Comparison of ENCODE assay signal across 11 cellular contexts in the genomic region with DNA sequence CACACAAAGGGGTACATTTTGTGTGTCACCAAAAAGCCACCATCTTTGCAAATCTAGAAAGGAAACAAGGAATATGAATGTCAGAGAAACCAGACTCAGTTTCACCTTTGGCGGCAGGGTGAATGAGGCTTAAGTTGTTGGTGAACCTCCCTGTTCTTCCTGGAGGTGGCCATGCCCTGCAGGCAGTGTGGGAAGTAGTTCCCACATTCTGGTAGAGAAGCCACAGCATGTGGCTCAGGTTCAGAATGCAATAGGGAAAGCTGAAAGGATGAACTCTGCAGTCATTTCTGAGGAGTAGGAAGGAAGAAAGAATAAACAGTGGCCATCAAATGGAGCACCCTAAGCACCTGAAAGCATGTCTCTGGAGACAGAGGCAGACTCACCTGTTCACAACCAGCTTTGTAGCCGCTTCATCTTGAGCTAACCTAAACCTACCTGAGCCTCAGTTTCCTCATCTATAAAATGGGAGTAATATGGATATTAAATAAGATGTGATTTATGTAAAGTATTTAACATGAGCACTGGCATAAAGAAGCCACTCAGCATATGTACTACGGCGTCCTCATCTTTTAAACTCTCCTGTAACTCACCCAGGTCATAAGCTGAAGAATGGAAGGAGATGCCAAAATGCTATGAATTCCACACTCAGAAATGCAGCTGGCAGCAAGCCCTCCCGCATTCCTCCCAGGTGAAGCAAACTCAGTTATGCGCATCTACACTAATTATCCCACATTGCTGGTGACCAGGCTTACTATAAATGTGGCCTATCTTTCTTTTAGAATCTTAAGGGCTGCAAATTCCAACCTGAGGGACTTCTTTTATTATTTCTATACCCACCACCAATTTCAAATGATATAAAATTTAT.
A peak's percentile ranks its signal among the peaks of the same experiment; 100 is the strongest.
DNase-seq lines count a peak whose midpoint lies in the region; ATAC-seq and TF ChIP-seq lines count a peak whose summit lies in the region.
"Had no signal": no experiment of that assay in that cellular context is flagged by ENCODE, and none has a peak within 500 bp of the region (broad histone marks: within the 10 kb centered on the region; RNA-seq: fewer than 3 reads in every experiment).

No MANE protein-coding gene starts in this region.

- POLR2A ChIA-PET in PC-3 (lab: Charles Lee; ENCODE audit: unreplicated experiment): no interaction called here

- TF ChIP-seq CTCF in Calu3 (IDR thresholded peaks at IDR 0.05; ENCODE audit: unreplicated experiment): no peak
- no peak for TF ChIP-seq CTCF in PC-3 (conservative IDR thresholded peaks at IDR 0.05; ENCODE audit: low read depth, low read length)
- no peak for TF ChIP-seq CTCF in neural crest cell (conservative IDR thresholded peaks at IDR 0.05)

- intact Hi-C loops in Calu3 (cut with micrococcal nuclease; ENCODE audit: unreplicated experiment) (loop anchor here (1.0 to 10.0 kb wide), 10 partner anchors 62 to 824 kb away; no protein-coding TSS in a partner anchor), PC-3 (cut with micrococcal nuclease) (no loop called here)

- CTCF ChIA-PET in Calu3 (lab: Charles Lee): interaction anchor here (0.8 to 1.8 kb wide), 10 partner anchors 8 to 603 kb away, joined by 3 to 7 read pairs (median 4); no protein-coding TSS in a partner anchor
- CTCF ChIA-PET in PC-3 (lab: Charles Lee): no interaction called here

- peak; percentile 72 for DNase-seq in Calu3
- peak; percentile 67 for DNase-seq in PC-3
- DNase-seq in epithelial cell of prostate (ENCODE audit: low read depth, low spot score): no peak
- DNase-seq in neural crest cell (ENCODE audit: low read depth, low spot score): no peak
- DNase-seq in mesenteric fat pad (ENCODE audit: low spot score): no peak
- DNase-seq in NCI-H345 treated with DMSO at 0.1 percent for 48 hours (lab: John Stamatoyannopoulos, UW; ENCODE audit: unreplicated experiment): no peak
- DNase-seq in NCI-H2107 treated with DMSO at 0.1 percent for 48 hours (lab: John Stamatoyannopoulos, UW; ENCODE audit: unreplicated experiment): no peak
- DNase-seq: activated T-cell treated with anti-CD3 and anti-CD28 coated beads, Interleukin-2, amount 50 U/mL, for 1 hour; stimulated activated naive CD8-positive, alpha-beta T cell treated with anti-CD3 and anti-CD28 coated beads, Interleukin-15, amount 100 ng/mL, for 72 hours had no signal

- H2AFZ ChIP-seq in PC-3 (ENCODE audit: low read length): no peak overlapping the region

- no peaks in the 10 kb centered on the region for H4K20me1 ChIP-seq in PC-3 (ENCODE audit: low read length)

- H3K4me3 ChIP-seq in PC-3 (ENCODE audit: low read length): peak overlapping the region; percentile 30; the same call in 1 of the 2 replicates
- H3K4me3 ChIP-seq: prostate gland had no signal

- H3K4me1 ChIP-seq in PC-3 (ENCODE audit: insufficient read depth, low read length): peaks cover 37% of the 10 kb centered on the region

- no TSS peak for BruUV-seq in Calu3 (replicated peaks; lab: Mats Ljungman, UMichigan)
- BruUV-seq in PC-3 (replicated peaks; lab: Mats Ljungman, UMichigan): no TSS peak

- H3K27me3 Mint-ChIP-seq in Calu3 (ENCODE audit: unreplicated experiment): no peaks in the 10 kb centered on the region
- no peaks in the 10 kb centered on the region for H3K27me3 Mint-ChIP-seq in neural crest cell (ENCODE audit: low read depth)

- H3F3A ChIP-seq in PC-3 (ENCODE audit: low read length, unreplicated experiment): no peaks in the 10 kb centered on the region

- ATAC-seq in PC-3 (no peak), GM18498 (IDR thresholded peaks at IDR 0.05; ENCODE audit: unreplicated experiment) (no peak)
- ATAC-seq: stimulated activated naive CD8-positive, alpha-beta T cell treated with anti-CD3 and anti-CD28 coated beads, Interleukin-15, amount 100 ng/mL, for 72 hours had no signal

- H3K79me2 ChIP-seq in PC-3 (ENCODE audit: low read length): no peaks in the 10 kb centered on the region

- peak overlapping the region; percentile 48 for H3K27ac ChIP-seq in PC-3 (ENCODE audit: low read length)
- H3K27ac ChIP-seq in epithelial cell of prostate: peak overlapping the region; percentile 57

- H3K36me3 Mint-ChIP-seq in Calu3 (ENCODE audit: insufficient read depth, unreplicated experiment) (peaks cover 11% of the 10 kb centered on the region), neural crest cell (ENCODE audit: low read depth) (no peaks in the 10 kb centered on the region)

- H3K27me3 ChIP-seq in PC-3 (ENCODE audit: low read length): no peaks in the 10 kb centered on the region

- H3K27ac Mint-ChIP-seq in Calu3 (ENCODE audit: unreplicated experiment) (peak overlapping the region; percentile 98), neural crest cell (ENCODE audit: unreplicated experiment) (peak overlapping the region; percentile 54)
- H3K27ac Mint-ChIP-seq: stimulated activated naive CD8-positive, alpha-beta T cell treated with anti-CD3 and anti-CD28 coated beads, Interleukin-15, amount 100 ng/mL, for 72 hours had no signal

- H3K36me3 ChIP-seq in PC-3 (ENCODE audit: low read depth, low read length): no peaks in the 10 kb centered on the region
- H3K36me3 ChIP-seq: prostate gland had no signal

- H3K4me3 Mint-ChIP-seq in Calu3 (ENCODE audit: low read depth, unreplicated experiment) (peak overlapping the region; percentile 69), neural crest cell (peak overlapping the region; percentile 82)
- H3K4me3 Mint-ChIP-seq: stimulated activated naive CD8-positive, alpha-beta T cell treated with anti-CD3 and anti-CD28 coated beads, Interleukin-15, amount 100 ng/mL, for 72 hours had no signal

- no peaks in the 10 kb centered on the region for H3K9me2 ChIP-seq in PC-3 (replicated peaks; ENCODE audit: low read length)

- H3K9ac ChIP-seq in PC-3 (ENCODE audit: low read length): no peak overlapping the region

- peaks cover 58% of the 10 kb centered on the region for H3K4me1 Mint-ChIP-seq in Calu3 (ENCODE audit: low read depth, unreplicated experiment)
- peaks cover 71% of the 10 kb centered on the region for H3K4me1 Mint-ChIP-seq in neural crest cell
- H3K4me1 Mint-ChIP-seq: stimulated activated naive CD8-positive, alpha-beta T cell treated with anti-CD3 and anti-CD28 coated beads, Interleukin-15, amount 100 ng/mL, for 72 hours had no signal

- H3K9me3 Mint-ChIP-seq in Calu3 (ENCODE audit: low read depth, unreplicated experiment) (no peaks in the 10 kb centered on the region), neural crest cell (no peaks in the 10 kb centered on the region)
- H3K9me3 Mint-ChIP-seq: stimulated activated naive CD8-positive, alpha-beta T cell treated with anti-CD3 and anti-CD28 coated beads, Interleukin-15, amount 100 ng/mL, for 72 hours had no signal

- peak overlapping the region; percentile 62 for H3K4me2 ChIP-seq in PC-3 (ENCODE audit: low read length)

- no peaks in the 10 kb centered on the region for H3K9me3 ChIP-seq in PC-3 (ENCODE audit: low read length)
- H3K9me3 ChIP-seq: prostate gland had no signal

Comparison
In these comparisons a context has a peak if more than half of its experiments do, and no peak if none do; other contexts are left out.
1. DNase-seq: peak in Calu3 (single experiment) and PC-3 (single experiment); none in epithelial cell of prostate (single experiment), neural crest cell (single experiment), mesenteric fat pad (single experiment), NCI-H345 treated with DMSO at 0.1 percent for 48 hours (single experiment) and NCI-H2107 treated with DMSO at 0.1 percent for 48 hours (single experiment).